ENCODE assay signal across 1 cellular context in genomic region chr1:205293350-205294074, GRCh38.
TF ChIP-seq lines count a peak whose summit lies in the region.

No MANE protein-coding gene starts in this region.

TF ChIP-seq in HepG2, 621 proteins besides CTCF, POLR2A, EP300 and RAD21 (continued from another document):
- TF ChIP-seq, protein P1, sequence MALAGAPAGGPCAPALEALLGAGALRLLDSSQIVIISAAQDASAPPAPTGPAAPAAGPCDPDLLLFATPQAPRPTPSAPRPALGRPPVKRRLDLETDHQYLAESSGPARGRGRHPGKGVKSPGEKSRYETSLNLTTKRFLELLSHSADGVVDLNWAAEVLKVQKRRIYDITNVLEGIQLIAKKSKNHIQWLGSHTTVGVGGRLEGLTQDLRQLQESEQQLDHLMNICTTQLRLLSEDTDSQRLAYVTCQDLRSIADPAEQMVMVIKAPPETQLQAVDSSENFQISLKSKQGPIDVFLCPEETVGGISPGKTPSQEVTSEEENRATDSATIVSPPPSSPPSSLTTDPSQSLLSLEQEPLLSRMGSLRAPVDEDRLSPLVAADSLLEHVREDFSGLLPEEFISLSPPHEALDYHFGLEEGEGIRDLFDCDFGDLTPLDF (CRISPR knock-in tag; IDR thresholded peaks at IDR 0.05) = 0 out of 2 replicates have a peak, but pooled peaks have one; percentile 7
- TF ChIP-seq TBX2 (CRISPR knock-in tag; IDR thresholded peaks at IDR 0.05; ENCODE audit: borderline replicate concordance) (no peak), RNF2 (conservative IDR thresholded peaks at IDR 0.05; ENCODE audit: low read depth) (no peak), ZNF263 (CRISPR knock-in tag; IDR thresholded peaks at IDR 0.05) (no peak), NR1H2 (CRISPR knock-in tag; IDR thresholded peaks at IDR 0.05; ENCODE audit: borderline replicate concordance, low read depth) (no peak), ZNF3 (CRISPR knock-in tag; IDR thresholded peaks at IDR 0.05) (no peak), AHDC1 (CRISPR knock-in tag; IDR thresholded peaks at IDR 0.05; ENCODE audit: borderline replicate concordance) (no peak), ZNF790 (CRISPR knock-in tag; IDR thresholded peaks at IDR 0.05; ENCODE audit: borderline replicate concordance) (no peak), GTF2F1 (IDR thresholded peaks at IDR 0.05; ENCODE audit: low read length) (no peak), ZNF557 (CRISPR knock-in tag; IDR thresholded peaks at IDR 0.05) (no peak), HOXA7 (CRISPR knock-in tag; IDR thresholded peaks at IDR 0.05) (no peak), ZNF280D (CRISPR knock-in tag; IDR thresholded peaks at IDR 0.05) (no peak)
- TF ChIP-seq, protein P2, sequence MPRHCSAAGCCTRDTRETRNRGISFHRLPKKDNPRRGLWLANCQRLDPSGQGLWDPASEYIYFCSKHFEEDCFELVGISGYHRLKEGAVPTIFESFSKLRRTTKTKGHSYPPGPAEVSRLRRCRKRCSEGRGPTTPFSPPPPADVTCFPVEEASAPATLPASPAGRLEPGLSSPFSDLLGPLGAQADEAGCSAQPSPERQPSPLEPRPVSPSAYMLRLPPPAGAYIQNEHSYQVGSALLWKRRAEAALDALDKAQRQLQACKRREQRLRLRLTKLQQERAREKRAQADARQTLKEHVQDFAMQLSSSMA (CRISPR knock-in tag; IDR thresholded peaks at IDR 0.05) = no peak
- TF ChIP-seq, protein P3, sequence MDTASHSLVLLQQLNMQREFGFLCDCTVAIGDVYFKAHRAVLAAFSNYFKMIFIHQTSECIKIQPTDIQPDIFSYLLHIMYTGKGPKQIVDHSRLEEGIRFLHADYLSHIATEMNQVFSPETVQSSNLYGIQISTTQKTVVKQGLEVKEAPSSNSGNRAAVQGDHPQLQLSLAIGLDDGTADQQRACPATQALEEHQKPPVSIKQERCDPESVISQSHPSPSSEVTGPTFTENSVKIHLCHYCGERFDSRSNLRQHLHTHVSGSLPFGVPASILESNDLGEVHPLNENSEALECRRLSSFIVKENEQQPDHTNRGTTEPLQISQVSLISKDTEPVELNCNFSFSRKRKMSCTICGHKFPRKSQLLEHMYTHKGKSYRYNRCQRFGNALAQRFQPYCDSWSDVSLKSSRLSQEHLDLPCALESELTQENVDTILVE (CRISPR knock-in tag; IDR thresholded peaks at IDR 0.05) = no peak
- TF ChIP-seq, protein P4, sequence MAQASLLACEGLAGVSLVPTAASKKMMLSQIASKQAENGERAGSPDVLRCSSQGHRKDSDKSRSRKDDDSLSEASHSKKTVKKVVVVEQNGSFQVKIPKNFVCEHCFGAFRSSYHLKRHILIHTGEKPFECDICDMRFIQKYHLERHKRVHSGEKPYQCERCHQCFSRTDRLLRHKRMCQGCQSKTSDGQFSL (CRISPR knock-in tag; IDR thresholded peaks at IDR 0.05) = no peak
